10 cellular contexts compared by ENCODE assay signal in the genomic region with DNA sequence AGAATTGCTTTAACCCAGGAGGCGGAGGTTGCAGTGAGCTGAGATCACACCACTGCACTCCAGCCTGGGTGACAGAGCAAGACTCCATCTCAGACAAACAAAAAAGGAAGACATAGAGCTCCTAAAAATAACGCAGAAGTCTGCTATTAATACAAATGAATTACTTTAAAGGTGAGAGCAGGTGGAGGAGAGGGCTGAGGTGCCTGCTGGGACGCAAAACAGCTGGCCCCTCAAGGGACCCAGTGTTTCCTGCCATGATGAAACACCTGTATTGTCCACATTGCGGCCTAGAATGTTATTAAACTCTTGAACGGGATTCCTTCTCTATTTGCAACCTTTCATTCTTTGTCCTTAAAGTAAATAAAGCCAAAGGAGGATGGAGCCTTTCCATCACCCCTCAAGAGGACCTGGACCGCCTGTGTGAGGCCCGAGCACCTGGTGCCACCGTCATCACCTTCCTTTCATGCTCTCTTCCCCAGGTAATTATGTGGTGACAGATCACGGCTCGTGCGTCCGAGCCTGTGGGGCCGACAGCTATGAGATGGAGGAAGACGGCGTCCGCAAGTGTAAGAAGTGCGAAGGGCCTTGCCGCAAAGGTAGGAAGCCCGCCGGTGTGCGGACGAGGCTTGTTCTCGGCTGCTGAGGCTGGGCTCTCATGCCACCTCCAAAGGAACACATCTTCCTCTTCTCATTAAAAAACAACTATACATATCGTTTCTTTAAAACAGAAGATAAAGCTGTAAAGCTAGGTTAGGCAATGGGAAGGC.
"Had no signal": no experiment of that assay in that cellular context is flagged by ENCODE, and none has a peak within 500 bp of the region (broad histone marks: within the 10 kb centered on the region; RNA-seq: fewer than 3 reads in every experiment).

No MANE protein-coding gene starts in this region.

- DNase-seq: activated CD4-positive, alpha-beta memory T cell treated with anti-CD3 and anti-CD28 coated beads for 36 hours; activated gamma-delta T cell; activated T-cell treated with anti-CD3 and anti-CD28 coated beads, Interleukin-2, amount 50 U/mL, for 48 hours; dorsolateral prefrontal cortex; glutamatergic neuron; immature natural killer cell; naive B cell had no signal

- H3K4me1 ChIP-seq: breast epithelium had no signal

- H3K36me3 ChIP-seq: breast epithelium, neutrophil had no signal

- H3K4me3 ChIP-seq: breast epithelium, dorsolateral prefrontal cortex, skin epidermis had no signal

- H3K9me3 ChIP-seq: breast epithelium, neutrophil had no signal

- H3K27ac ChIP-seq: neutrophil, skin epidermis had no signal

- H3K27me3 ChIP-seq: breast epithelium, dorsolateral prefrontal cortex had no signal
